ENCODE assay signal across 9 cellular contexts in genomic region chrX:7146703-7147430, GRCh38. TPM values are rescaled to one million over a fixed set of nuclear protein-coding genes. Genes with fewer than 3 reads are reported as not detected.
DNase-seq lines count a peak whose midpoint lies in the region; ATAC-seq and TF ChIP-seq lines count a peak whose summit lies in the region.
"Had no signal": no experiment of that assay in that cellular context is flagged by ENCODE, and none has a peak within 500 bp of the region (broad histone marks: within the 10 kb centered on the region; RNA-seq: fewer than 3 reads in every experiment).

No MANE protein-coding gene starts in this region.

- intact Hi-C loops in PC-3 (cut with micrococcal nuclease): loop anchor here (5.0 kb wide), 1 partner anchor 225 kb away; no protein-coding TSS in a partner anchor

- H3K9me3 Mint-ChIP-seq in endodermal cell (no peaks in the 10 kb centered on the region), nephron (no peaks in the 10 kb centered on the region)

- peak overlapping the region; percentile 96 for H3K4me3 ChIP-seq in PC-3 (ENCODE audit: low read length)
- peak overlapping the region; percentile 85 for H3K4me3 ChIP-seq in endodermal cell (ENCODE audit: low read length)

- H3K4me2 ChIP-seq in PC-3 (ENCODE audit: low read length): peak overlapping the region; percentile 82

- H3K27me3 Mint-ChIP-seq in endodermal cell (ENCODE audit: insufficient read depth): no peaks in the 10 kb centered on the region
- no peaks in the 10 kb centered on the region for H3K27me3 Mint-ChIP-seq in nephron (ENCODE audit: low read depth)

- ATAC-seq in HG02870 (IDR thresholded peaks at IDR 0.05; ENCODE audit: unreplicated experiment) (peak; percentile 5), PC-3 (no peak; the same call in 1 of the 2 replicates)

- DNase-seq in stimulated activated CD4-positive, alpha-beta T cell treated with anti-CD3 and anti-CD28 coated beads, Interleukin-15, amount 100 ng/mL, for 24 hours: peak; percentile 9
- DNase-seq in stimulated activated CD4-positive, alpha-beta T cell treated with anti-CD3 and anti-CD28 coated beads, Interleukin-12 subunit alpha, Interleukin-12 subunit beta, amount 100 ng/mL, for 4 hours: no peak
- DNase-seq in PC-3 (no peak), endodermal cell (no peak), NCI-H187 (lab: John Stamatoyannopoulos, UW) (no peak), NCI-H345 (lab: John Stamatoyannopoulos, UW) (no peak)

- peaks cover 9% of the 10 kb centered on the region for H3K4me1 Mint-ChIP-seq in endodermal cell
- H3K4me1 Mint-ChIP-seq in nephron: peaks cover 32% of the 10 kb centered on the region

- no peaks in the 10 kb centered on the region for H4K20me1 ChIP-seq in PC-3 (ENCODE audit: low read length)

- POLR2A ChIA-PET in PC-3 (lab: Charles Lee; ENCODE audit: unreplicated experiment): no interaction called here

- H3K9me3 ChIP-seq in PC-3 (ENCODE audit: low read length): no peaks in the 10 kb centered on the region
- no peaks in the 10 kb centered on the region for H3K9me3 ChIP-seq in endodermal cell (ENCODE audit: control insufficient read depth, low read length)
- H3K9me3 ChIP-seq: neutrophil had no signal

- TSS peak; percentile 38 for BruUV-seq in PC-3 (replicated peaks; lab: Mats Ljungman, UMichigan)

- CTCF ChIA-PET in PC-3 (lab: Charles Lee): no interaction called here

- H3K4me3 Mint-ChIP-seq in endodermal cell: peak overlapping the region; percentile 80
- H3K4me3 Mint-ChIP-seq in nephron: peak overlapping the region; percentile 87 to 97 (median 95)

- peak overlapping the region; percentile 49 for H2AFZ ChIP-seq in PC-3 (ENCODE audit: low read length)

- no peaks in the 10 kb centered on the region for H3K27me3 ChIP-seq in PC-3 (ENCODE audit: low read length)
- H3K27me3 ChIP-seq in endodermal cell (ENCODE audit: control insufficient read depth, insufficient read depth, low read length, poor library complexity, severe bottlenecking): no peaks in the 10 kb centered on the region
- H3K27me3 ChIP-seq: neutrophil had no signal

- H3K36me3 Mint-ChIP-seq in endodermal cell (ENCODE audit: low read depth): peaks cover 4% of the 10 kb centered on the region
- H3K36me3 Mint-ChIP-seq in nephron (ENCODE audit: low read depth): peaks cover 4% of the 10 kb centered on the region

- H3K9ac ChIP-seq in PC-3 (ENCODE audit: low read length): peak overlapping the region; percentile 93
- no peak overlapping the region for H3K9ac ChIP-seq in endodermal cell (ENCODE audit: extremely low read depth, low read length, poor library complexity, severe bottlenecking)

- 40% methylated on average over 13 of the region's 13 CpGs; no CpG with 5 or more reads in 1 of the 2 experiments for WGBS in endodermal cell (ENCODE audit: insufficient coverage in 1 of 2, insufficient read length in 1 of 2), 2 experiments

- H3F3A ChIP-seq in PC-3 (ENCODE audit: low read length, unreplicated experiment): no peaks in the 10 kb centered on the region

- H3K4me1 ChIP-seq in PC-3 (ENCODE audit: insufficient read depth, low read length) (peaks cover 36% of the 10 kb centered on the region), endodermal cell (ENCODE audit: control insufficient read depth, insufficient read depth, low read length) (no peaks in the 10 kb centered on the region)

- no peak for TF ChIP-seq CTCF in PC-3 (conservative IDR thresholded peaks at IDR 0.05; ENCODE audit: low read depth, low read length)
- TF ChIP-seq CTCF in endodermal cell (conservative IDR thresholded peaks at IDR 0.05): no peak
- no peak for TF ChIP-seq CTCF in nephron (IDR thresholded peaks at IDR 0.05; ENCODE audit: unreplicated experiment in 3 of 3)

- peak overlapping the region; percentile 68 for H3K27ac ChIP-seq in PC-3 (ENCODE audit: low read length)
- no peak overlapping the region for H3K27ac ChIP-seq in endodermal cell (ENCODE audit: low read depth, low read length)

- no peaks in the 10 kb centered on the region for H3K36me3 ChIP-seq in PC-3 (ENCODE audit: low read depth, low read length)
- H3K36me3 ChIP-seq in endodermal cell (ENCODE audit: control insufficient read depth, insufficient read depth, low read length): no peaks in the 10 kb centered on the region
- H3K36me3 ChIP-seq: neutrophil had no signal

- peaks cover 54% of the 10 kb centered on the region for H3K79me2 ChIP-seq in PC-3 (ENCODE audit: low read length)

- H3K9me2 ChIP-seq in PC-3 (replicated peaks; ENCODE audit: low read length): no peaks in the 10 kb centered on the region

- H3K27ac Mint-ChIP-seq in endodermal cell: peak overlapping the region; percentile 84
- H3K27ac Mint-ChIP-seq in nephron: peak overlapping the region; percentile 91 to 97 (median 94)

RNA-seq across cellular contexts. Expression of gene STS, which starts 0.6 kb away (rescaled TPM):
- total RNA-seq in PC-3 (2014; rRNA removed) (3.1 and 3.3 TPM in 2 replicates), endodermal cell (1 to 10 TPM; 2.1 to 6.6 TPM)
- polyA plus RNA-seq in endodermal cell (2013, experiment 1 of 2): 1.4 TPM
- 1.7 TPM for polyA plus RNA-seq in endodermal cell (2013, experiment 2 of 2)

RNA-seq across cellular contexts. Expression of gene PUDP, which starts 1.1 kb away (rescaled TPM):
- total RNA-seq in PC-3 (2014; rRNA removed) (7.6 and 7.8 TPM in 2 replicates), endodermal cell (10 to 100 TPM; 19.4 to 37.2 TPM)
- 22.9 TPM for polyA plus RNA-seq in endodermal cell (2013, experiment 1 of 2)
- polyA plus RNA-seq in endodermal cell (2013, experiment 2 of 2): 21.0 TPM
